In the genomic region with DNA sequence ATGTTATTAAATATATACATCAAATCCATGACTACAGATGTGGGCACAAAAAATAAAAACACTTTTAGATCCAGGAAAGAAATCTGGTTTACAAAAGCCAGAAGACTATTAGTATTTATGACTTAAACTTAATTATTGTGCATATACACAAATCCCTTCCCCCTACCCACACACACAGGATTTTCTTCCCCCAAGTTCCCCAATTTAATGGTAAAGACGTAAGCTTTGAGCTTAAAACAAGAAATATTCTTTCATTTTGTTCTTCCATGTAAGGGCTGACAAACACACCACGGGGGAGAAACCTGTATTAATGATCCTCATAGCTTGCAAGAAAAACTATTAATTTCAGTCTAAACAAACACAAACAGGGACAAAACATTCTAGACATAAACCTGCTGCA, we compare ENCODE assay signal across 22 cellular contexts. TPM values are rescaled to one million over a fixed set of nuclear protein-coding genes. Genes with fewer than 3 reads are reported as not detected.
A peak's percentile ranks its signal among the peaks of the same experiment; 100 is the strongest.
DNase-seq lines count a peak whose midpoint lies in the region; ATAC-seq and TF ChIP-seq lines count a peak whose summit lies in the region.
"Had no signal": no experiment of that assay in that cellular context is flagged by ENCODE, and none has a peak within 500 bp of the region (broad histone marks: within the 10 kb centered on the region; RNA-seq: fewer than 3 reads in every experiment).

No MANE protein-coding gene starts in this region.

- H3K9me3 Mint-ChIP-seq in CD14-positive monocyte: peaks cover 0 to 2% (median 0%) of the 10 kb centered on the region in 7 donors
- no peaks in the 10 kb centered on the region for H3K9me3 Mint-ChIP-seq in activated T-helper 17 cell treated with anti-CD3 and anti-CD28 coated beads, Interleukin-2, amount 50 U/mL, for 72 hours
- no peaks in the 10 kb centered on the region for H3K9me3 Mint-ChIP-seq in memory B cell
- H3K9me3 Mint-ChIP-seq in activated naive CD4-positive, alpha-beta T cell treated with anti-CD3 and anti-CD28 coated beads, Interleukin-2, amount 50 U/mL, for 72 hours: no peaks in the 10 kb centered on the region
- H3K9me3 Mint-ChIP-seq: T-cell had no signal

- H3K4me2 ChIP-seq in Karpas-422 (ENCODE audit: low read depth, low read length, poor library complexity, severe bottlenecking): peak overlapping the region; percentile 38
- H3K4me2 ChIP-seq: SK-N-SH had no signal

- H2AFZ ChIP-seq in Karpas-422 (ENCODE audit: low read length): no peak overlapping the region
- H2AFZ ChIP-seq: GM23248 had no signal

- TF ChIP-seq CTCF in CD14-positive monocyte (IDR thresholded peaks at IDR 0.05): no peak

- no peaks in the 10 kb centered on the region for H3K27me3 ChIP-seq in Karpas-422 (ENCODE audit: low read length)

- peaks cover 56% of the 10 kb centered on the region for H4K20me1 ChIP-seq in Karpas-422 (ENCODE audit: insufficient read depth, low read depth, low read length)

- in situ Hi-C loops in ACHN (cut with HindIII; ENCODE audit: low pct_ligation_motif_present, low pct_unique_long_range_greater_than_20kb, low sequenced_read_pairs): no loop called here

- intact Hi-C loops in CD14-positive monocyte (cut with micrococcal nuclease): no loop called here

- H3K4me3 ChIP-seq in Karpas-422 (ENCODE audit: low read length): 0 out of 2 replicates have a peak overlapping the region, but pooled peaks have one; percentile 0
- H3K4me3 ChIP-seq: GM23248, HAP-1 had no signal

- no peak for DNase-seq in CD14-positive monocyte (ENCODE audit: low spot score)
- DNase-seq in Karpas-422: no peak
- DNase-seq in memory B cell (ENCODE audit: low spot score in 2 of 2): no peak
- no peak for DNase-seq in ACHN
- DNase-seq in hippocampal formation (lab: John Stamatoyannopoulos, UW): no peak
- DNase-seq in activated naive CD4-positive, alpha-beta T cell treated with anti-CD3 and anti-CD28 coated beads, Interleukin-2, amount 50 U/mL, for 72 hours (ENCODE audit: low spot score in 2 of 2): no peak
- DNase-seq: 8988T, AML-193, GM23248, NCI-H1417, NCI-H1694 treated with DMSO at 0.1 percent for 48 hours, NCI-H2107, NCI-H2227 treated with DMSO at 0.1 percent for 48 hours, NCI-H510A, SIG-M5, SK-N-SH, T-cell had no signal

- H3K27me3 Mint-ChIP-seq in CD14-positive monocyte (ENCODE audit: low read depth in 3 of 3) (peaks cover 0 to 1% (median 0%) of the 10 kb centered on the region in 3 donors), memory B cell (no peaks in the 10 kb centered on the region)
- no peaks in the 10 kb centered on the region for H3K27me3 Mint-ChIP-seq in activated T-helper 17 cell treated with anti-CD3 and anti-CD28 coated beads, Interleukin-2, amount 50 U/mL, for 72 hours
- H3K27me3 Mint-ChIP-seq: T-cell had no signal

- H3K36me3 ChIP-seq in Karpas-422 (ENCODE audit: insufficient read depth, low read length): no peaks in the 10 kb centered on the region
- H3K36me3 ChIP-seq: HAP-1 had no signal

- H3K4me3 Mint-ChIP-seq in CD14-positive monocyte (peak overlapping the region; percentile 66 to 85), memory B cell (peak overlapping the region; percentile 68)
- H3K4me3 Mint-ChIP-seq in activated T-helper 17 cell treated with anti-CD3 and anti-CD28 coated beads, Interleukin-2, amount 50 U/mL, for 72 hours: no peak overlapping the region
- H3K4me3 Mint-ChIP-seq: T-cell had no signal

- peak overlapping the region in 2 of 7 donors; percentile 71 to 86 for H3K27ac Mint-ChIP-seq in CD14-positive monocyte
- peak overlapping the region; percentile 42 for H3K27ac Mint-ChIP-seq in activated T-helper 17 cell treated with anti-CD3 and anti-CD28 coated beads, Interleukin-2, amount 50 U/mL, for 72 hours
- peak overlapping the region; percentile 55 for H3K27ac Mint-ChIP-seq in memory B cell
- no peak overlapping the region for H3K27ac Mint-ChIP-seq in activated naive CD4-positive, alpha-beta T cell treated with anti-CD3 and anti-CD28 coated beads, Interleukin-2, amount 50 U/mL, for 72 hours
- H3K27ac Mint-ChIP-seq: T-cell had no signal

- peaks cover 100% of the 10 kb centered on the region for H3K4me1 ChIP-seq in Karpas-422 (ENCODE audit: low read length)

- no peaks in the 10 kb centered on the region for H3K9me3 ChIP-seq in Karpas-422 (ENCODE audit: low read length)
- H3K9me3 ChIP-seq: HAP-1, SK-N-SH had no signal

- H3K79me2 ChIP-seq in Karpas-422 (ENCODE audit: low read length): peaks cover 100% of the 10 kb centered on the region

- no peaks in the 10 kb centered on the region for H3K36me3 Mint-ChIP-seq in CD14-positive monocyte
- peaks cover 9% of the 10 kb centered on the region for H3K36me3 Mint-ChIP-seq in activated T-helper 17 cell treated with anti-CD3 and anti-CD28 coated beads, Interleukin-2, amount 50 U/mL, for 72 hours (ENCODE audit: low read depth)
- H3K36me3 Mint-ChIP-seq in memory B cell: peaks cover 2% of the 10 kb centered on the region
- H3K36me3 Mint-ChIP-seq in activated naive CD4-positive, alpha-beta T cell treated with anti-CD3 and anti-CD28 coated beads, Interleukin-2, amount 50 U/mL, for 72 hours: peaks cover 0 to 15% of the 10 kb centered on the region in 2 donors

- peak overlapping the region; percentile 74 for H3K27ac ChIP-seq in Karpas-422 (ENCODE audit: low read length)
- H3K27ac ChIP-seq: C4-2B, GM23248 had no signal

- H3K9me2 ChIP-seq in Karpas-422 (replicated peaks; ENCODE audit: insufficient read depth, low read length): no peaks in the 10 kb centered on the region
- H3K9me2 ChIP-seq: SK-N-SH had no signal

- no peak for ATAC-seq in activated T-helper 17 cell treated with anti-CD3 and anti-CD28 coated beads, Interleukin-2, amount 50 U/mL, for 72 hours (replicated peaks)
- peak; percentile 57 for ATAC-seq in memory B cell (ENCODE audit: low read depth)
- ATAC-seq in activated naive CD4-positive, alpha-beta T cell treated with anti-CD3 and anti-CD28 coated beads, Interleukin-2, amount 50 U/mL, for 72 hours: no peak
- no peak for ATAC-seq in GM18861 (IDR thresholded peaks at IDR 0.05; ENCODE audit: unreplicated experiment)
- ATAC-seq: Panc1, T-cell had no signal

- H3K9ac ChIP-seq in Karpas-422 (ENCODE audit: low read length): peak overlapping the region; percentile 35
- H3K9ac ChIP-seq: GM23248, SK-N-SH had no signal

- H3K4me1 Mint-ChIP-seq in CD14-positive monocyte (peaks cover 9% of the 10 kb centered on the region), memory B cell (peaks cover 51% of the 10 kb centered on the region)
- H3K4me1 Mint-ChIP-seq in activated T-helper 17 cell treated with anti-CD3 and anti-CD28 coated beads, Interleukin-2, amount 50 U/mL, for 72 hours: peaks cover 50% of the 10 kb centered on the region

RNA-seq across cellular contexts. Expression of gene OSBPL3, which starts 28.5 kb away (rescaled TPM):
- 1 to 10 TPM; 2.6 to 3.7 TPM for polyA plus RNA-seq in CD14-positive monocyte
- 120 and 149 TPM in 2 replicates for total RNA-seq in Karpas-422 (2014; rRNA removed; shearing (Covaris generic); ENCODE audit: low replicate concordance)
- total RNA-seq in activated T-helper 17 cell treated with anti-CD3 and anti-CD28 coated beads, Interleukin-2, amount 50 U/mL, for 72 hours: 10 to 100 TPM; 57.6 to 70.6 TPM
- 10 to 100 TPM; 42.2 to 52.0 TPM for total RNA-seq in activated naive CD4-positive, alpha-beta T cell treated with anti-CD3 and anti-CD28 coated beads, Interleukin-2, amount 50 U/mL, for 72 hours

Comparison
In these comparisons a context has a peak if more than half of its experiments do, and no peak if none do; other contexts are left out.
1. H3K27ac Mint-ChIP-seq: peak in activated T-helper 17 cell treated with anti-CD3 and anti-CD28 coated beads, Interleukin-2, amount 50 U/mL, for 72 hours (single experiment) and memory B cell (single experiment); none in activated naive CD4-positive, alpha-beta T cell treated with anti-CD3 and anti-CD28 coated beads, Interleukin-2, amount 50 U/mL, for 72 hours (0 of 2).